Comparison of ENCODE assay signal across 17 cellular contexts in the genomic region with DNA sequence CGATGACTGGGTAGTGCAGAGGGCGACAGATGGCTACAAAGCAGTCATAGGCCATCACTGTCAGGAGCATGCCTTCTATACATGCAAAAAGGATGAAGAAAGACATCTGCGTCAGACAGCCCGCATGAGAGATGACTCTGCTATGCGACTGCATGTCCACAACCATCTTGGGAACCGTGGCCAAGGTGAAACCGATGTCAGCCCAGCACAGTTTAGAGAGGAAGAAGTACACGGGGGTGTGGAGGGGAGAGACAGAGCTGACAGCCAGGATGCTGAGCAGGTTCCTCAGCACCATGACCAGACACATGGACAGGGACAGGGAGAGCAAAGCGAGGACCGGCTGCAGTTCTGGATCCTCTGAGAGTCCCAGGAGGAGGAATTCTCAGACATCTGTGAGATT. TPM values are rescaled to one million over a fixed set of nuclear protein-coding genes. Genes with fewer than 3 reads are reported as not detected.
"Had no signal": no experiment of that assay in that cellular context is flagged by ENCODE, and none has a peak within 500 bp of the region (broad histone marks: within the 10 kb centered on the region; RNA-seq: fewer than 3 reads in every experiment).

No MANE protein-coding gene starts in this region.

RNA-seq across cellular contexts. Expression of a gene that starts 41.6 kb away (rescaled TPM):
- total RNA-seq: kidney, left colon, left lobe of liver, lung microvascular endothelial cell, mammary epithelial cell, mesenteric fat pad, mononuclear cell, mucosa of descending colon had no signal
- polyA plus RNA-seq: immature natural killer cell, keratinocyte, liver, mammary epithelial cell had no signal

RNA-seq across cellular contexts. Expression of a gene that starts 44.7 kb away (rescaled TPM):
- total RNA-seq: hepatocyte, kidney epithelial cell, left cardiac atrium, left colon, left lobe of liver, liver, lower leg skin, lung microvascular endothelial cell, mammary epithelial cell, mesenteric fat pad, mesothelial cell of epicardium, mononuclear cell, mucosa of gallbladder had no signal
- polyA plus RNA-seq: hepatocyte, immature natural killer cell, keratinocyte, liver, mammary epithelial cell had no signal
